Comparison of ENCODE assay signal across 11 cellular contexts in genomic region chr1:116854294-116854693, GRCh38. TPM values are rescaled to one million over a fixed set of nuclear protein-coding genes. Genes with fewer than 3 reads are reported as not detected.
DNase-seq lines count a peak whose midpoint lies in the region; ATAC-seq, FAIRE-seq and TF ChIP-seq lines count a peak whose summit lies in the region.
"Had no signal": no experiment of that assay in that cellular context is flagged by ENCODE, and none has a peak within 500 bp of the region (broad histone marks: within the 10 kb centered on the region; RNA-seq: fewer than 3 reads in every experiment).

No MANE protein-coding gene starts in this region.

- peak overlapping the region; percentile 42; the same call in 1 of the 2 replicates for H3K4me2 ChIP-seq in KMS-11
- no peak overlapping the region for H3K4me2 ChIP-seq in GM12878 (ENCODE audit: control insufficient read depth, insufficient read depth)

- TF ChIP-seq RAD21 in GM12878 (IDR thresholded peaks at IDR 0.05; ENCODE audit: insufficient read depth, low read depth, low read length), result peak; percentile 28; the same call in 1 of the 2 replicates

- CTCF ChIA-PET in GM12878 (lab: Yijun Ruan, JAX), result interaction anchor here (0.6 to 2.9 kb wide), 21 partner anchors 23 to 206 kb away, joined by 3 to 16 read pairs (median 5); partner anchors contain the start of gene TTF2

- peaks cover 28% of the 10 kb centered on the region for H3K4me1 ChIP-seq in BE2C
- H3K4me1 ChIP-seq in KMS-11 (ENCODE audit: low read depth, poor library complexity, severe bottlenecking), result peaks cover 24% of the 10 kb centered on the region
- 0 out of 2 replicates have a peak, but pooled peaks cover 3% of the 10 kb centered on the region for H3K4me1 ChIP-seq in GM12878 (ENCODE audit: control insufficient read depth, insufficient read depth, low read length)

- WGBS in GM12878 (ENCODE audit: insufficient coverage, insufficient replicate concordance, low lambda C conversion rate, missing lambda C conversion rate), result 48% methylated on average over 2 of the region's 2 CpGs

- FAIRE-seq in GM12878 (lab: Jason Lieb, UNC), result no peak
- FAIRE-seq: GM12891 had no signal

- no peak for TF ChIP-seq POLR2A in GM12878 (IDR thresholded peaks at IDR 0.05; ENCODE audit: low read depth, low read length)

- H3K4me3 ChIP-seq in BE2C (ENCODE audit: low read depth, low read length), result no peak overlapping the region
- H3K4me3 ChIP-seq in KMS-11 (IDR thresholded peaks at IDR 0.05; ENCODE audit: insufficient read depth, low read depth, low read length), result no peak overlapping the region
- H3K4me3 ChIP-seq in GM12878, result no peak overlapping the region
- no peak overlapping the region for H3K4me3 ChIP-seq in H7 (ENCODE audit: insufficient read depth, low read depth, low read length)
- H3K4me3 ChIP-seq: heart left ventricle had no signal

- POLR2A ChIA-PET in GM12878 (lab: Charles Lee), result interaction anchor here (0.6 to 2.3 kb wide), 10 partner anchors 10 to 208 kb away, joined by 3 to 12 read pairs (median 4); partner anchors contain the start of gene TTF2

- intact Hi-C loops in GM12878 (cut with micrococcal nuclease; ENCODE audit: unreplicated experiment), result no loop called here

- H3K9ac ChIP-seq in KMS-11, result no peak overlapping the region
- no peak overlapping the region for H3K9ac ChIP-seq in GM12878 (ENCODE audit: control insufficient read depth, insufficient read depth, low read length)

- in situ Hi-C loops in GM12878 (cut with MboI), result no loop called here

- DNase-seq in BE2C, result no peak
- no peak for DNase-seq in GM12878 (ENCODE audit: low read depth, low spot score)
- DNase-seq in left lobe of liver (ENCODE audit: low spot score), result no peak
- DNase-seq in CD1c-positive myeloid dendritic cell (ENCODE audit: extremely low spot score), result no peak
- DNase-seq in H7, result no peak
- no peak for DNase-seq in RKO (ENCODE audit: low spot score)
- DNase-seq in NCI-H69 (lab: John Stamatoyannopoulos, UW), result no peak
- DNase-seq: activated T-cell treated with anti-CD3 and anti-CD28 coated beads, Interleukin-2, amount 50 U/mL, for 1 hour; heart left ventricle had no signal

- SMC1A ChIA-PET in GM12878 (lab: Charles Lee; ENCODE audit: uncharacterized antibody, unreplicated experiment), result interaction anchor here (0.6 to 7.0 kb wide), 27 partner anchors 13 to 206 kb away, joined by 3 to 122 read pairs (median 5); partner anchors contain the start of gene TTF2

- no TSS peak for BruUV-seq in GM12878 (replicated peaks; lab: Mats Ljungman, UMichigan)

- no peaks in the 10 kb centered on the region for H4K20me1 ChIP-seq in KMS-11 (ENCODE audit: insufficient read depth)
- H4K20me1 ChIP-seq in GM12878 (ENCODE audit: control insufficient read depth, insufficient read depth), result no peaks in the 10 kb centered on the region

- H3K79me2 ChIP-seq in KMS-11 (ENCODE audit: insufficient read depth, low read depth) (no peaks in the 10 kb centered on the region), GM12878 (ENCODE audit: control insufficient read depth, insufficient read depth, low read length) (no peaks in the 10 kb centered on the region)

- H3K9me3 ChIP-seq in BE2C, result no peaks in the 10 kb centered on the region
- H3K9me3 ChIP-seq in GM12878 (replicated peaks; ENCODE audit: control insufficient read depth, insufficient read depth, low read length), result no peaks in the 10 kb centered on the region
- H3K9me3 ChIP-seq: heart left ventricle had no signal

- H3K27me3 ChIP-seq in BE2C (no peaks in the 10 kb centered on the region), KMS-11 (ENCODE audit: insufficient read depth, low read depth) (no peaks in the 10 kb centered on the region), GM12878 (replicated peaks in 1 of 2; ENCODE audit: control insufficient read depth in 2 of 2, insufficient read depth in 2 of 2, low read length in 1 of 2) (no peaks in the 10 kb centered on the region), H7 (ENCODE audit: control insufficient read depth, insufficient read depth, low read length) (no peaks in the 10 kb centered on the region)
- H3K27me3 ChIP-seq: heart left ventricle had no signal

- H2AFZ ChIP-seq in KMS-11 (ENCODE audit: low read depth) (peak overlapping the region; percentile 67), GM12878 (ENCODE audit: control insufficient read depth, low read depth, low read length) (no peak overlapping the region)

- H3K27ac ChIP-seq in KMS-11 (peak overlapping the region; percentile 22; the same call in 1 of the 2 replicates), GM12878 (ENCODE audit: control insufficient read depth, insufficient read depth) (no peak overlapping the region)

- ATAC-seq in GM12878, result peak; percentile 25; the same call in 2 of the 3 replicates
- ATAC-seq in left lobe of liver, result peak; percentile 29

- H3K36me3 ChIP-seq in BE2C (no peaks in the 10 kb centered on the region), KMS-11 (ENCODE audit: insufficient read depth) (no peaks in the 10 kb centered on the region), GM12878 (ENCODE audit: control insufficient read depth in 2 of 2, insufficient read depth in 2 of 2, low read length in 1 of 2) (no peaks in the 10 kb centered on the region), H7 (replicated peaks; ENCODE audit: control insufficient read depth, insufficient read depth, low read length) (no peaks in the 10 kb centered on the region)
- H3K36me3 ChIP-seq: heart left ventricle had no signal

- TF ChIP-seq CTCF in BE2C (IDR thresholded peaks at IDR 0.05; ENCODE audit: low read depth, low read length) (peak; percentile 4; the same call in 1 of the 2 replicates), KMS-11 (conservative IDR thresholded peaks at IDR 0.05; ENCODE audit: low read depth, low read length) (no peak), GM12878 (IDR thresholded peaks at IDR 0.05 in 2 of 3, conservative IDR thresholded peaks at IDR 0.05 in 1 of 3; ENCODE audit: control insufficient read depth in 2 of 3, extremely low read depth in 1 of 3, insufficient read depth in 1 of 3, low read depth in 3 of 3, low read length in 3 of 3) (0 out of 6 replicates have a peak, but pooled peaks of 1 of the 3 experiments have one; percentile 11)

- RAD21 ChIA-PET in GM12878 (lab: Charles Lee; ENCODE audit: unreplicated experiment), result interaction anchor here (0.6 to 2.1 kb wide), 23 partner anchors 12 to 400 kb away, joined by 3 to 15 read pairs (median 5); no protein-coding TSS in a partner anchor

- TF ChIP-seq EP300 in GM12878 (IDR thresholded peaks at IDR 0.05; ENCODE audit: borderline replicate concordance in 1 of 2, control insufficient read depth in 1 of 2, low read depth in 2 of 2, low read length in 2 of 2), result no peak

TF ChIP-seq in GM12878, 131 proteins besides CTCF, POLR2A, EP300 and RAD21:
- no peak for TF ChIP-seq TBL1XR1 (IDR thresholded peaks at IDR 0.05; ENCODE audit: low read depth, low read length)
- no peak for TF ChIP-seq USF1 (IDR thresholded peaks at IDR 0.05; ENCODE audit: borderline replicate concordance, extremely low read length, insufficient read depth, low read depth, low read length)

RNA-seq across cellular contexts. Expression of gene PTGFRN, which starts 55.4 kb away (rescaled TPM):
- 11.0 TPM for polyA plus RNA-seq in BE2C (2012; ENCODE audit: insufficient read depth, insufficient read length, low read depth)
- total RNA-seq in GM12878 (2013; cell fraction: nucleolus; rRNA removed), result 15.1 and 18.7 TPM in 2 replicates
- total RNA-seq in GM12878 (2014; rRNA removed) (5.5 and 9.9 TPM in 2 replicates), GM12878 (2014; rRNA removed; fragmentation: Illumina TruSeq; extraction: Trizol) (5.8 TPM in 2 replicates), GM12878 (2021) (8.3 and 8.9 TPM in 2 replicates), left lobe of liver (11.9 TPM)
- 0.04 TPM for polyA plus RNA-seq in GM12878 (2011; ENCODE audit: low read depth)
- polyA plus RNA-seq in GM12878 (2011; rRNA removed) (2.8 and 3.5 TPM in 2 replicates), GM12878 (2014; fragmentation: Illumina TruSeq; extraction: Trizol) (2.4 and 5.3 TPM in 2 replicates), GM12878 (2014; fragmentation: Nextera tagmentation; extraction: Ambion mirVana) (1 to 10 TPM; 4.9 to 7.2 TPM), GM12878 (2014; rRNA removed) (3.9 and 4.4 TPM in 2 replicates), GM12878 (2016; fragmentation: Nextera tagmentation; extraction: Ambion mirVana) (1 to 10 TPM; 2.7 to 3.1 TPM)
- 1.7 and 2.1 TPM in 2 replicates for polyA plus RNA-seq in GM12878 (2011; cell fraction: cytosol; rRNA removed)
- 0.94 and 1.6 TPM in 2 replicates for polyA plus RNA-seq in GM12878 (2011; cell fraction: nucleus; rRNA removed)
- 0.04 and 0.15 TPM in 2 replicates for polyA plus RNA-seq in GM12878 (2012)
- 4.0 and 5.3 TPM in 2 replicates for polyA minus RNA-seq in GM12878 (2011; rRNA and poly(A)+ RNA removed)
- polyA minus RNA-seq in GM12878 (2011; cell fraction: cytosol; rRNA and poly(A)+ RNA removed), result 1.0 and 1.1 TPM in 2 replicates
- polyA minus RNA-seq in GM12878 (2011; cell fraction: nucleus; rRNA and poly(A)+ RNA removed), result 0.85 and 4.0 TPM in 2 replicates
- total RNA-seq in H7 (2014; rRNA removed; shearing (Covaris generic)), result 78.4 and 81.4 TPM in 2 replicates
